Comparison of ENCODE assay signal across 13 cellular contexts in genomic region chr21:43956667-43957030, GRCh38. TPM values are rescaled to one million over a fixed set of nuclear protein-coding genes. Genes with fewer than 3 reads are reported as not detected.
A peak's percentile ranks its signal among the peaks of the same experiment; 100 is the strongest.
DNase-seq lines count a peak whose midpoint lies in the region; ATAC-seq and TF ChIP-seq lines count a peak whose summit lies in the region.
"Had no signal": no experiment of that assay in that cellular context is flagged by ENCODE, and none has a peak within 500 bp of the region (broad histone marks: within the 10 kb centered on the region; RNA-seq: fewer than 3 reads in every experiment).

No MANE protein-coding gene starts in this region.

- H3K4me3 Mint-ChIP-seq in activated naive CD4-positive, alpha-beta T cell treated with anti-CD3 and anti-CD28 coated beads for 36 hours = no peak overlapping the region

- CTCF ChIA-PET in activated naive CD4-positive, alpha-beta T cell treated with anti-CD3 and anti-CD28 coated beads for 36 hours (lab: Charles Lee) = no interaction called here

- WGBS in testis, 2 donors = 52 to 86% methylated on average over 6 of the region's 6 CpGs

- no peak for TF ChIP-seq CTCF in astrocyte of the spinal cord (IDR thresholded peaks at IDR 0.05; ENCODE audit: low read depth, low read length)
- no peak for TF ChIP-seq CTCF in right atrium auricular region (IDR thresholded peaks at IDR 0.05)
- no peak for TF ChIP-seq CTCF in testis (IDR thresholded peaks at IDR 0.05)

- no peak for TF ChIP-seq POLR2A in testis (IDR thresholded peaks at IDR 0.05)

- DNase-seq in activated naive CD4-positive, alpha-beta T cell treated with anti-CD3 and anti-CD28 coated beads, Interleukin-2, amount 50 U/mL, for 72 hours (ENCODE audit: low spot score in 2 of 2) = no peak
- DNase-seq in activated naive CD4-positive, alpha-beta T cell treated with anti-CD3 and anti-CD28 coated beads for 36 hours = no peak
- peak; percentile 56 for DNase-seq in astrocyte of the spinal cord (ENCODE audit: low read depth, low spot score)
- no peak for DNase-seq in right atrium auricular region (ENCODE audit: low spot score)
- DNase-seq in testis = peak; percentile 67
- no peak for DNase-seq in NCI-H2196 treated with DMSO at 0.1 percent for 48 hours (lab: John Stamatoyannopoulos, UW; ENCODE audit: unreplicated experiment)
- DNase-seq: ACHN, caudate nucleus, NCI-H1048, small intestine had no signal

- H3K27me3 ChIP-seq in right atrium auricular region (no peaks in the 10 kb centered on the region), testis (no peaks in the 10 kb centered on the region)

- H3K27ac ChIP-seq in right atrium auricular region (peak overlapping the region; percentile 73 to 89), testis (no peak overlapping the region)
- H3K27ac ChIP-seq: PC-9 had no signal

- H3K36me3 Mint-ChIP-seq in activated naive CD4-positive, alpha-beta T cell treated with anti-CD3 and anti-CD28 coated beads, Interleukin-2, amount 50 U/mL, for 72 hours = no peaks in the 10 kb centered on the region
- H3K36me3 Mint-ChIP-seq in activated naive CD4-positive, alpha-beta T cell treated with anti-CD3 and anti-CD28 coated beads for 36 hours (ENCODE audit: low read depth) = peaks cover 17% of the 10 kb centered on the region

- H3K27ac Mint-ChIP-seq in activated naive CD4-positive, alpha-beta T cell treated with anti-CD3 and anti-CD28 coated beads, Interleukin-2, amount 50 U/mL, for 72 hours = peak overlapping the region; percentile 44 to 94
- no peak overlapping the region for H3K27ac Mint-ChIP-seq in activated naive CD4-positive, alpha-beta T cell treated with anti-CD3 and anti-CD28 coated beads for 36 hours

- H3K27me3 Mint-ChIP-seq in activated naive CD4-positive, alpha-beta T cell treated with anti-CD3 and anti-CD28 coated beads for 36 hours (ENCODE audit: low read depth) = no peaks in the 10 kb centered on the region

- H3K9me3 ChIP-seq in right atrium auricular region (no peaks in the 10 kb centered on the region), testis (no peaks in the 10 kb centered on the region)

- in situ Hi-C loops in astrocyte of the spinal cord (cut with HindIII; ENCODE audit: low sequenced_read_pairs) = no loop called here

- H3K4me1 Mint-ChIP-seq in activated naive CD4-positive, alpha-beta T cell treated with anti-CD3 and anti-CD28 coated beads for 36 hours (ENCODE audit: low read depth) = peaks cover 19% of the 10 kb centered on the region

- H3K4me1 ChIP-seq in right atrium auricular region (peaks cover 0 to 49% of the 10 kb centered on the region in 2 donors), testis (peaks cover 16% of the 10 kb centered on the region)

- intact Hi-C loops in activated naive CD4-positive, alpha-beta T cell treated with anti-CD3 and anti-CD28 coated beads for 36 hours (cut with micrococcal nuclease) = no loop called here
- intact Hi-C loops in testis (cut with DNase I; ENCODE audit: low total_unique reads) = no loop called here

- H3K36me3 ChIP-seq in right atrium auricular region (peaks cover 23% of the 10 kb centered on the region), testis (ENCODE audit: low read depth, missing control alignments) (no peaks in the 10 kb centered on the region)

- no peak for ATAC-seq in activated naive CD4-positive, alpha-beta T cell treated with anti-CD3 and anti-CD28 coated beads, Interleukin-2, amount 50 U/mL, for 72 hours
- ATAC-seq in HG03095 (IDR thresholded peaks at IDR 0.05; ENCODE audit: unreplicated experiment) = no peak
- ATAC-seq in GM21529 (IDR thresholded peaks at IDR 0.05; ENCODE audit: unreplicated experiment) = no peak

- H3K4me3 ChIP-seq in astrocyte of the spinal cord (ENCODE audit: low read depth, low read length) = no peak overlapping the region
- H3K4me3 ChIP-seq in right atrium auricular region = no peak overlapping the region
- no peak overlapping the region for H3K4me3 ChIP-seq in testis
- H3K4me3 ChIP-seq: PC-9 had no signal

- peaks cover 7 to 9% of the 10 kb centered on the region in 2 donors for H3K9me3 Mint-ChIP-seq in activated naive CD4-positive, alpha-beta T cell treated with anti-CD3 and anti-CD28 coated beads, Interleukin-2, amount 50 U/mL, for 72 hours
- no peaks in the 10 kb centered on the region for H3K9me3 Mint-ChIP-seq in activated naive CD4-positive, alpha-beta T cell treated with anti-CD3 and anti-CD28 coated beads for 36 hours

RNA-seq across cellular contexts. Expression of gene TRAPPC10, which starts 55.5 kb away (rescaled TPM):
- 10 to 100 TPM; 49.2 to 59.5 TPM for total RNA-seq in activated naive CD4-positive, alpha-beta T cell treated with anti-CD3 and anti-CD28 coated beads, Interleukin-2, amount 50 U/mL, for 72 hours
- total RNA-seq in activated naive CD4-positive, alpha-beta T cell treated with anti-CD3 and anti-CD28 coated beads for 36 hours = 10 to 100 TPM; 37.1 to 38.6 TPM
- 10 to 100 TPM; 18.2 to 19.7 TPM for total RNA-seq in right atrium auricular region
- total RNA-seq in testis = 10 to 100 TPM; 58.0 to 69.8 TPM
- polyA plus RNA-seq in testis (ENCODE audit: insufficient read depth, low read depth, low replicate concordance) = 46.4 TPM

Comparison
In these comparisons a context has a peak if more than half of its experiments do, and no peak if none do; other contexts are left out.
1. DNase-seq: peak in astrocyte of the spinal cord (single experiment) and testis (single experiment); none in activated naive CD4-positive, alpha-beta T cell treated with anti-CD3 and anti-CD28 coated beads, Interleukin-2, amount 50 U/mL, for 72 hours (0 of 2), activated naive CD4-positive, alpha-beta T cell treated with anti-CD3 and anti-CD28 coated beads for 36 hours (single experiment), right atrium auricular region (single experiment) and NCI-H2196 treated with DMSO at 0.1 percent for 48 hours (single experiment).
2. H3K27ac ChIP-seq: peak in right atrium auricular region (2 of 2); none in testis (0 of 2).